ENCODE assay signal across 15 cellular contexts in genomic region chr3:5001135-5001534, GRCh38.
"Had no signal": no experiment of that assay in that cellular context is flagged by ENCODE, and none has a peak within 500 bp of the region (broad histone marks: within the 10 kb centered on the region; RNA-seq: fewer than 3 reads in every experiment).

No MANE protein-coding gene starts in this region.

- H3K27ac Mint-ChIP-seq: activated B cell treated with CpG ODN at 0.5 μM for 24 hours; activated naive CD8-positive, alpha-beta T cell treated with anti-CD3 and anti-CD28 coated beads for 36 hours had no signal

- DNase-seq: activated B cell treated with CpG ODN at 0.5 μM for 24 hours; activated gamma-delta T cell; activated naive CD8-positive, alpha-beta T cell treated with anti-CD3 and anti-CD28 coated beads for 36 hours; amygdala; body of pancreas; caudate nucleus; nucleus accumbens; stimulated activated CD4-positive, alpha-beta T cell treated with anti-CD3 and anti-CD28 coated beads, Interleukin-4, amount 100 ng/mL, for 1 hour; stimulated activated naive CD4-positive, alpha-beta T cell treated with Interleukin-2 at 50 U/mL for 16 hours; substantia nigra; T-helper 2 cell had no signal

- H3K36me3 Mint-ChIP-seq: activated naive CD8-positive, alpha-beta T cell treated with anti-CD3 and anti-CD28 coated beads for 36 hours had no signal

- ATAC-seq: body of pancreas, esophagus mucosa, left lobe of liver, SK-N-SH treated with all-trans-retinoic acid at 6 μM for 48 hours had no signal

- H3K9me3 Mint-ChIP-seq: activated B cell treated with CpG ODN at 0.5 μM for 24 hours; activated naive CD8-positive, alpha-beta T cell treated with anti-CD3 and anti-CD28 coated beads for 36 hours; nephron had no signal

- H3K27me3 Mint-ChIP-seq: activated B cell treated with CpG ODN at 0.5 μM for 24 hours; activated naive CD8-positive, alpha-beta T cell treated with anti-CD3 and anti-CD28 coated beads for 36 hours had no signal

- H3K4me1 Mint-ChIP-seq: nephron had no signal

- H3K4me3 Mint-ChIP-seq: activated B cell treated with CpG ODN at 0.5 μM for 24 hours; activated naive CD8-positive, alpha-beta T cell treated with anti-CD3 and anti-CD28 coated beads for 36 hours; nephron had no signal
